ENCODE assay signal across 8 cellular contexts in genomic region chr6:119129148-119129967, GRCh38. TPM values are rescaled to one million over a fixed set of nuclear protein-coding genes. Genes with fewer than 3 reads are reported as not detected.
A peak's percentile ranks its signal among the peaks of the same experiment; 100 is the strongest.
DNase-seq lines count a peak whose midpoint lies in the region; ATAC-seq and TF ChIP-seq lines count a peak whose summit lies in the region.

No MANE protein-coding gene starts in this region.

- H3K27me3 ChIP-seq in neural progenitor cell, result no peaks in the 10 kb centered on the region

- no peaks in the 10 kb centered on the region for H3K36me3 Mint-ChIP-seq in neural progenitor cell

- H3K9ac ChIP-seq in neural progenitor cell, result no peak overlapping the region

- no peaks in the 10 kb centered on the region for H4K20me1 ChIP-seq in neural progenitor cell (ENCODE audit: low read depth)

- peaks cover 5% of the 10 kb centered on the region for H3K9me3 Mint-ChIP-seq in neural progenitor cell

- H3F3A ChIP-seq in neural progenitor cell (ENCODE audit: low read depth), result no peaks in the 10 kb centered on the region

- H3K27ac ChIP-seq in neural progenitor cell, result no peak overlapping the region

- H3K36me3 ChIP-seq in neural progenitor cell, result no peaks in the 10 kb centered on the region

- H3K4me3 ChIP-seq in neural progenitor cell, result no peak overlapping the region

- DNase-seq in AML-193 (lab: John Stamatoyannopoulos, UW) (peak; percentile 77 to 82), NCI-H1436 treated with DMSO at 0.1 percent for 48 hours (lab: John Stamatoyannopoulos, UW) (peak; percentile 18), SW480 (ENCODE audit: low spot score) (peak; percentile 49), fibroblast of peridontal ligament (ENCODE audit: extremely low read depth) (peak; percentile 85), neural progenitor cell (ENCODE audit: low spot score) (peak; percentile 68)
- no peak for DNase-seq in activated naive CD4-positive, alpha-beta T cell treated with anti-CD3 and anti-CD28 coated beads, Interleukin-2, amount 50 U/mL, for 16 hours

- no peaks in the 10 kb centered on the region for H3K4me1 ChIP-seq in neural progenitor cell

- H3K9me3 ChIP-seq in neural progenitor cell (ENCODE audit: low read depth), result no peaks in the 10 kb centered on the region

- no peaks in the 10 kb centered on the region for H3K79me2 ChIP-seq in neural progenitor cell (ENCODE audit: low read depth)

- peaks cover 3% of the 10 kb centered on the region for H3K4me1 Mint-ChIP-seq in neural progenitor cell

- H2AFZ ChIP-seq in neural progenitor cell (replicated peaks), result no peak overlapping the region

- no peaks in the 10 kb centered on the region for H3K27me3 Mint-ChIP-seq in neural progenitor cell (ENCODE audit: insufficient read depth, low read depth)

- H3K4me2 ChIP-seq in neural progenitor cell, result no peak overlapping the region

- ATAC-seq in GM18502 (IDR thresholded peaks at IDR 0.05; ENCODE audit: poor library complexity, unreplicated experiment), result peak; percentile 88
- ATAC-seq in HG02852 (IDR thresholded peaks at IDR 0.05; ENCODE audit: unreplicated experiment), result peak; percentile 89

- no peak overlapping the region for H3K4me3 Mint-ChIP-seq in neural progenitor cell

- no peak overlapping the region for H3K27ac Mint-ChIP-seq in neural progenitor cell

- peak; percentile 95 for TF ChIP-seq CTCF in neural progenitor cell (IDR thresholded peaks at IDR 0.05)

RNA-seq across cellular contexts. Expression of gene FAM184A, which starts 50.9 kb away (rescaled TPM):
- 9.8 and 24.8 TPM in 2 replicates for total RNA-seq in neural progenitor cell (ENCODE audit: low replicate concordance)
